In genomic region chr10:91798736-91799579, GRCh38 we compare ENCODE assay signal across 8 cellular contexts. TPM values are rescaled to one million over a fixed set of nuclear protein-coding genes. Genes with fewer than 3 reads are reported as not detected.
DNase-seq lines count a peak whose midpoint lies in the region; ATAC-seq lines count a peak whose summit lies in the region.

No MANE protein-coding gene starts in this region.

- H3K9me3 Mint-ChIP-seq in effector memory CD8-positive, alpha-beta T cell = no peaks in the 10 kb centered on the region
- no peaks in the 10 kb centered on the region for H3K9me3 Mint-ChIP-seq in stimulated activated naive CD8-positive, alpha-beta T cell treated with anti-CD3 and anti-CD28 coated beads, Interleukin-15, Interleukin-2, amounts not matched to agents 100 ng/mL and 50 ng/mL, for 24 hours

- H3K4me2 ChIP-seq in mesendoderm (ENCODE audit: low read length) = peak overlapping the region; percentile 67

- DNase-seq in NCI-H2227 treated with DMSO at 0.1 percent for 48 hours (lab: John Stamatoyannopoulos, UW) (peak; percentile 2), NCI-H2227 (lab: John Stamatoyannopoulos, UW; ENCODE audit: unreplicated experiment) (no peak), HCEC 1CT (peak; percentile 61), MG63 (peak; percentile 7), mesendoderm (peak; percentile 71)
- DNase-seq in effector memory CD8-positive, alpha-beta T cell = peak; percentile 52 to 55 (median 54)

- H3K27ac Mint-ChIP-seq in effector memory CD8-positive, alpha-beta T cell = peak overlapping the region; percentile 97 to 99
- H3K27ac Mint-ChIP-seq in stimulated activated naive CD8-positive, alpha-beta T cell treated with anti-CD3 and anti-CD28 coated beads, Interleukin-15, Interleukin-2, amounts not matched to agents 100 ng/mL and 50 ng/mL, for 24 hours = peak overlapping the region; percentile 97

- H3K9me3 ChIP-seq in MG63 = no peaks in the 10 kb centered on the region

- peak overlapping the region; percentile 97 for H3K9ac ChIP-seq in mesendoderm (ENCODE audit: low read length)

- no peak overlapping the region for H2BK120ac ChIP-seq in mesendoderm (ENCODE audit: low read depth, low read length)

- H3K27me3 ChIP-seq in MG63 (no peaks in the 10 kb centered on the region), mesendoderm (ENCODE audit: insufficient read depth, low read length, poor library complexity) (no peaks in the 10 kb centered on the region)

- peak overlapping the region; percentile 82 for H3K18ac ChIP-seq in mesendoderm (ENCODE audit: low read length)

- H3K4me1 Mint-ChIP-seq in effector memory CD8-positive, alpha-beta T cell (ENCODE audit: low read depth in 2 of 2) = peaks cover 42 to 73% of the 10 kb centered on the region in 2 donors
- H3K4me1 Mint-ChIP-seq in stimulated activated naive CD8-positive, alpha-beta T cell treated with anti-CD3 and anti-CD28 coated beads, Interleukin-15, Interleukin-2, amounts not matched to agents 100 ng/mL and 50 ng/mL, for 24 hours (ENCODE audit: low read depth) = peaks cover 83% of the 10 kb centered on the region

- peak overlapping the region; percentile 100 for H3K27ac ChIP-seq in mesendoderm (ENCODE audit: low read depth, low read length)

- H3K36me3 ChIP-seq in MG63 (peaks cover 28% of the 10 kb centered on the region), mesendoderm (ENCODE audit: control insufficient read depth, insufficient read depth, low read length) (no peaks in the 10 kb centered on the region)

- WGBS in mesendoderm (ENCODE audit: extremely low coverage, insufficient coverage, low lambda C conversion rate) = no CpG with 5 or more reads among the region's 40 CpGs

- H3K4me3 ChIP-seq in MG63 (peak overlapping the region; percentile 91), mesendoderm (ENCODE audit: low read length) (peak overlapping the region; percentile 92)

- H3K4ac ChIP-seq in mesendoderm (ENCODE audit: low read depth, low read length) = peak overlapping the region; percentile 56

- H3K27me3 Mint-ChIP-seq in effector memory CD8-positive, alpha-beta T cell = no peaks in the 10 kb centered on the region
- no peaks in the 10 kb centered on the region for H3K27me3 Mint-ChIP-seq in stimulated activated naive CD8-positive, alpha-beta T cell treated with anti-CD3 and anti-CD28 coated beads, Interleukin-15, Interleukin-2, amounts not matched to agents 100 ng/mL and 50 ng/mL, for 24 hours

- H3K4me1 ChIP-seq in mesendoderm (ENCODE audit: control insufficient read depth, low read depth, low read length) = peaks cover 2% of the 10 kb centered on the region

- peak; percentile 32 to 39 for ATAC-seq in activated CD4-positive, CD25-positive, alpha-beta regulatory T cell treated with anti-CD3 and anti-CD28 coated beads, Interleukin-2, amount 50 U/mL, for 24 hours
- ATAC-seq in effector memory CD8-positive, alpha-beta T cell (replicated peaks) = peak; percentile 68

- peak overlapping the region; percentile 69 for H2BK5ac ChIP-seq in mesendoderm (ENCODE audit: low read length)

- no peak overlapping the region for H2AK5ac ChIP-seq in mesendoderm (ENCODE audit: low read length)

- H3K36me3 Mint-ChIP-seq in effector memory CD8-positive, alpha-beta T cell (ENCODE audit: insufficient read depth) = peaks cover 35% of the 10 kb centered on the region
- peaks cover 41% of the 10 kb centered on the region for H3K36me3 Mint-ChIP-seq in stimulated activated naive CD8-positive, alpha-beta T cell treated with anti-CD3 and anti-CD28 coated beads, Interleukin-15, Interleukin-2, amounts not matched to agents 100 ng/mL and 50 ng/mL, for 24 hours (ENCODE audit: low read depth)

- H3K4me3 Mint-ChIP-seq in effector memory CD8-positive, alpha-beta T cell = peak overlapping the region; percentile 97 to 98
- H3K4me3 Mint-ChIP-seq in stimulated activated naive CD8-positive, alpha-beta T cell treated with anti-CD3 and anti-CD28 coated beads, Interleukin-15, Interleukin-2, amounts not matched to agents 100 ng/mL and 50 ng/mL, for 24 hours = peak overlapping the region; percentile 100

- H3K23ac ChIP-seq in mesendoderm (ENCODE audit: low read length) = peak overlapping the region; percentile 74

- peak overlapping the region; percentile 79 for H3K56ac ChIP-seq in mesendoderm (ENCODE audit: low read length)

- no peak overlapping the region for H4K8ac ChIP-seq in mesendoderm (ENCODE audit: low read depth, low read length)

- peaks cover 10% of the 10 kb centered on the region for H3K79me1 ChIP-seq in mesendoderm (ENCODE audit: low read length)

- H4K5ac ChIP-seq in mesendoderm (ENCODE audit: low read length) = no peak overlapping the region

- peaks cover 54% of the 10 kb centered on the region for H3K79me2 ChIP-seq in mesendoderm (ENCODE audit: control insufficient read depth, insufficient read depth, low read length)

- H2BK15ac ChIP-seq in mesendoderm (replicated peaks; ENCODE audit: low read depth) = no peak overlapping the region

RNA-seq across cellular contexts. Expression of gene TNKS2, which starts 0.7 kb away (rescaled TPM):
- 12.8 and 19.2 TPM in 2 replicates for total RNA-seq in MG63 (2014; rRNA removed; shearing (Covaris generic); ENCODE audit: low replicate concordance)
- polyA plus RNA-seq in mesendoderm (2013, experiment 1 of 2) = 28.4 TPM
- 28.9 TPM for polyA plus RNA-seq in mesendoderm (2013, experiment 2 of 2)
